Comparison of ENCODE assay signal across 1 cellular context in genomic region chr1:47752048-47752451, GRCh38.
TF ChIP-seq lines count a peak whose summit lies in the region.

No MANE protein-coding gene starts in this region.

TF ChIP-seq in WTC11, 78 proteins besides CTCF, POLR2A, EP300 and RAD21 (continued from another document):
- TF ChIP-seq USF2 (CRISPR knock-in tag; IDR thresholded peaks at IDR 0.05), result no peak
- TF ChIP-seq SMAD3 (CRISPR knock-in tag; IDR thresholded peaks at IDR 0.05; ENCODE audit: borderline replicate concordance), result no peak
TF ChIP-seq in WTC11: peak in this region for 0.
